20 cellular contexts compared by ENCODE assay signal in genomic region chrX:43817454-43817853, GRCh38.
"Had no signal": no experiment of that assay in that cellular context is flagged by ENCODE, and none has a peak within 500 bp of the region (broad histone marks: within the 10 kb centered on the region; RNA-seq: fewer than 3 reads in every experiment).

No MANE protein-coding gene starts in this region.

- H3K9me3 ChIP-seq: esophagus muscularis mucosa, gastroesophageal sphincter, heart right ventricle, left lung, lower lobe of right lung had no signal

- ATAC-seq: foreskin keratinocyte; gastroesophageal sphincter; heart right ventricle; left lung; left ventricle myocardium superior; lower lobe of right lung; naive thymus-derived CD4-positive, alpha-beta T cell had no signal

- H3K4me3 ChIP-seq: coronary artery, dorsolateral prefrontal cortex, esophagus muscularis mucosa, gastroesophageal sphincter, heart right ventricle, left lung, lower lobe of right lung had no signal

- H3K27ac ChIP-seq: coronary artery, dorsolateral prefrontal cortex, esophagus muscularis mucosa, foreskin keratinocyte, gastroesophageal sphincter, heart right ventricle, left lung, lower lobe of right lung had no signal

- DNase-seq: dermis blood vessel endothelial cell; dorsolateral prefrontal cortex; effector CD4-positive, alpha-beta T cell; effector memory CD4-positive, alpha-beta T cell; foreskin keratinocyte; heart right ventricle; hypothalamus; immature natural killer cell; islet precursor cell; kidney; kidney glomerular epithelial cell; left lung; left ventricle myocardium superior; lower lobe of right lung; mesenchymal stem cell; naive thymus-derived CD4-positive, alpha-beta T cell had no signal

- H3K36me3 ChIP-seq: esophagus muscularis mucosa, gastroesophageal sphincter, heart right ventricle, left lung, lower lobe of right lung had no signal

- FAIRE-seq: frontal cortex, kidney had no signal

- H3K4me1 ChIP-seq: foreskin keratinocyte, left lung, lower lobe of right lung had no signal

- H3K27me3 ChIP-seq: esophagus muscularis mucosa, foreskin keratinocyte, gastroesophageal sphincter had no signal
